1 cellular context compared by ENCODE assay signal in genomic region chr3:5022966-5023776, GRCh38.
TF ChIP-seq lines count a peak whose summit lies in the region.

No MANE protein-coding gene starts in this region.

TF ChIP-seq in HEK293, 187 proteins besides CTCF, POLR2A, EP300 and RAD21 (continued from another document):
- no peak for TF ChIP-seq AEBP2 (tag by site-specific recombination; IDR thresholded peaks at IDR 0.05; ENCODE audit: borderline replicate concordance)
- peak; percentile 98 for TF ChIP-seq INSM2 (tag by site-specific recombination; IDR thresholded peaks at IDR 0.05)
- TF ChIP-seq ZBTB1 (tag by site-specific recombination; IDR thresholded peaks at IDR 0.05), result peak; percentile 95
- peak; percentile 73 for TF ChIP-seq ZNF398 (tag by site-specific recombination; IDR thresholded peaks at IDR 0.05)
- TF ChIP-seq ZNF174 (tag by site-specific recombination; IDR thresholded peaks at IDR 0.05), result no peak
